Comparison of ENCODE assay signal across 1 cellular context in genomic region chr6:25652007-25652515, GRCh38.
TF ChIP-seq lines count a peak whose summit lies in the region.

A gene with protein sequence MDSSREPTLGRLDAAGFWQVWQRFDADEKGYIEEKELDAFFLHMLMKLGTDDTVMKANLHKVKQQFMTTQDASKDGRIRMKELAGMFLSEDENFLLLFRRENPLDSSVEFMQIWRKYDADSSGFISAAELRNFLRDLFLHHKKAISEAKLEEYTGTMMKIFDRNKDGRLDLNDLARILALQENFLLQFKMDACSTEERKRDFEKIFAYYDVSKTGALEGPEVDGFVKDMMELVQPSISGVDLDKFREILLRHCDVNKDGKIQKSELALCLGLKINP (plus strand): TSS chr6:25652215. CDS start chr6:25652404, 189 bp downstream.

TF ChIP-seq in HepG2, 621 proteins besides CTCF, POLR2A, EP300 and RAD21 (continued from another document and continues in another):
- TF ChIP-seq, protein P1, sequence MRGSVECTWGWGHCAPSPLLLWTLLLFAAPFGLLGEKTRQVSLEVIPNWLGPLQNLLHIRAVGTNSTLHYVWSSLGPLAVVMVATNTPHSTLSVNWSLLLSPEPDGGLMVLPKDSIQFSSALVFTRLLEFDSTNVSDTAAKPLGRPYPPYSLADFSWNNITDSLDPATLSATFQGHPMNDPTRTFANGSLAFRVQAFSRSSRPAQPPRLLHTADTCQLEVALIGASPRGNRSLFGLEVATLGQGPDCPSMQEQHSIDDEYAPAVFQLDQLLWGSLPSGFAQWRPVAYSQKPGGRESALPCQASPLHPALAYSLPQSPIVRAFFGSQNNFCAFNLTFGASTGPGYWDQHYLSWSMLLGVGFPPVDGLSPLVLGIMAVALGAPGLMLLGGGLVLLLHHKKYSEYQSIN (CRISPR knock-in tag; IDR thresholded peaks at IDR 0.05; ENCODE audit: borderline replicate concordance) = no peak
- TF ChIP-seq ZNF143 (CRISPR knock-in tag; IDR thresholded peaks at IDR 0.05) (peak; percentile 61), YEATS4 (CRISPR knock-in tag; IDR thresholded peaks at IDR 0.05; ENCODE audit: borderline replicate concordance) (peak; percentile 53; the same call in 1 of the 2 replicates), RFX1 (IDR thresholded peaks at IDR 0.05) (no peak), KLF9 (CRISPR knock-in tag; IDR thresholded peaks at IDR 0.05; ENCODE audit: low read depth) (peak; percentile 89; the same call in 1 of the 2 replicates), MYC (CRISPR knock-in tag; IDR thresholded peaks at IDR 0.05; ENCODE audit: borderline replicate concordance) (peak; percentile 75), ZNF296 (CRISPR knock-in tag; conservative IDR thresholded peaks at IDR 0.05) (no peak), RFX5 (IDR thresholded peaks at IDR 0.05; ENCODE audit: low read depth, low read length) (no peak), ZBTB21 (CRISPR knock-in tag; IDR thresholded peaks at IDR 0.05) (peak; percentile 72; the same call in 1 of the 2 replicates), ZNF577 (CRISPR knock-in tag; IDR thresholded peaks at IDR 0.05; ENCODE audit: borderline replicate concordance, low read depth) (0 out of 2 replicates have a peak, but pooled peaks have one; percentile 51), CEBPB (IDR thresholded peaks at IDR 0.05; ENCODE audit: borderline replicate concordance, low read depth, low read length) (no peak), SAFB2 (CRISPR knock-in tag; IDR thresholded peaks at IDR 0.05; ENCODE audit: borderline replicate concordance, low read depth) (peak; percentile 81; the same call in 1 of the 2 replicates), NFYC (CRISPR knock-in tag; IDR thresholded peaks at IDR 0.05) (0 out of 2 replicates have a peak, but pooled peaks have one; percentile 22), FOXP1 (IDR thresholded peaks at IDR 0.05) (no peak), FOXP1 (CRISPR knock-in tag; IDR thresholded peaks at IDR 0.05) (peak; percentile 32; the same call in 1 of the 2 replicates), PBX2 (CRISPR knock-in tag; IDR thresholded peaks at IDR 0.05) (no peak), TOE1 (CRISPR knock-in tag; IDR thresholded peaks at IDR 0.05) (peak; percentile 64; the same call in 1 of the 2 replicates), ZNF879 (CRISPR knock-in tag; IDR thresholded peaks at IDR 0.05) (peak; percentile 97), ZNF142 (CRISPR knock-in tag; IDR thresholded peaks at IDR 0.05) (peak; percentile 89; the same call in 1 of the 2 replicates), PHF8 (CRISPR knock-in tag; IDR thresholded peaks at IDR 0.05) (peak; percentile 57), ZKSCAN5 (CRISPR knock-in tag; IDR thresholded peaks at IDR 0.05) (0 out of 2 replicates have a peak, but pooled peaks have one; percentile 60), REXO4 (CRISPR knock-in tag; IDR thresholded peaks at IDR 0.05; ENCODE audit: borderline replicate concordance) (no peak), XRCC5 (optimal IDR thresholded peaks at IDR 0.05; ENCODE audit: low read length) (peak; percentile 95), ISX (CRISPR knock-in tag; conservative IDR thresholded peaks at IDR 0.05) (peak; percentile 96; the same call in 1 of the 2 replicates), PTBP1 (IDR thresholded peaks at IDR 0.05; ENCODE audit: low read depth, low read length, poor library complexity, severe bottlenecking) (no peak), ZNF235 (CRISPR knock-in tag; IDR thresholded peaks at IDR 0.05; ENCODE audit: borderline replicate concordance) (peak; percentile 71; the same call in 1 of the 2 replicates), BHLHE40 (IDR thresholded peaks at IDR 0.05; ENCODE audit: low read length) (no peak), AFF4 (CRISPR knock-in tag; IDR thresholded peaks at IDR 0.05) (peak; percentile 73; the same call in 1 of the 2 replicates), SIN3B (IDR thresholded peaks at IDR 0.05; ENCODE audit: low read length) (no peak), ZIK1 (CRISPR knock-in tag; IDR thresholded peaks at IDR 0.05; ENCODE audit: borderline replicate concordance, low read depth) (peak; percentile 90; the same call in 1 of the 2 replicates), ZSCAN29 (CRISPR knock-in tag; conservative IDR thresholded peaks at IDR 0.05) (peak; percentile 99), ARNT2 (CRISPR knock-in tag; IDR thresholded peaks at IDR 0.05; ENCODE audit: low read depth) (peak; percentile 95), ZFP36L1 (CRISPR knock-in tag; IDR thresholded peaks at IDR 0.05) (no peak)
- TF ChIP-seq, protein P2, sequence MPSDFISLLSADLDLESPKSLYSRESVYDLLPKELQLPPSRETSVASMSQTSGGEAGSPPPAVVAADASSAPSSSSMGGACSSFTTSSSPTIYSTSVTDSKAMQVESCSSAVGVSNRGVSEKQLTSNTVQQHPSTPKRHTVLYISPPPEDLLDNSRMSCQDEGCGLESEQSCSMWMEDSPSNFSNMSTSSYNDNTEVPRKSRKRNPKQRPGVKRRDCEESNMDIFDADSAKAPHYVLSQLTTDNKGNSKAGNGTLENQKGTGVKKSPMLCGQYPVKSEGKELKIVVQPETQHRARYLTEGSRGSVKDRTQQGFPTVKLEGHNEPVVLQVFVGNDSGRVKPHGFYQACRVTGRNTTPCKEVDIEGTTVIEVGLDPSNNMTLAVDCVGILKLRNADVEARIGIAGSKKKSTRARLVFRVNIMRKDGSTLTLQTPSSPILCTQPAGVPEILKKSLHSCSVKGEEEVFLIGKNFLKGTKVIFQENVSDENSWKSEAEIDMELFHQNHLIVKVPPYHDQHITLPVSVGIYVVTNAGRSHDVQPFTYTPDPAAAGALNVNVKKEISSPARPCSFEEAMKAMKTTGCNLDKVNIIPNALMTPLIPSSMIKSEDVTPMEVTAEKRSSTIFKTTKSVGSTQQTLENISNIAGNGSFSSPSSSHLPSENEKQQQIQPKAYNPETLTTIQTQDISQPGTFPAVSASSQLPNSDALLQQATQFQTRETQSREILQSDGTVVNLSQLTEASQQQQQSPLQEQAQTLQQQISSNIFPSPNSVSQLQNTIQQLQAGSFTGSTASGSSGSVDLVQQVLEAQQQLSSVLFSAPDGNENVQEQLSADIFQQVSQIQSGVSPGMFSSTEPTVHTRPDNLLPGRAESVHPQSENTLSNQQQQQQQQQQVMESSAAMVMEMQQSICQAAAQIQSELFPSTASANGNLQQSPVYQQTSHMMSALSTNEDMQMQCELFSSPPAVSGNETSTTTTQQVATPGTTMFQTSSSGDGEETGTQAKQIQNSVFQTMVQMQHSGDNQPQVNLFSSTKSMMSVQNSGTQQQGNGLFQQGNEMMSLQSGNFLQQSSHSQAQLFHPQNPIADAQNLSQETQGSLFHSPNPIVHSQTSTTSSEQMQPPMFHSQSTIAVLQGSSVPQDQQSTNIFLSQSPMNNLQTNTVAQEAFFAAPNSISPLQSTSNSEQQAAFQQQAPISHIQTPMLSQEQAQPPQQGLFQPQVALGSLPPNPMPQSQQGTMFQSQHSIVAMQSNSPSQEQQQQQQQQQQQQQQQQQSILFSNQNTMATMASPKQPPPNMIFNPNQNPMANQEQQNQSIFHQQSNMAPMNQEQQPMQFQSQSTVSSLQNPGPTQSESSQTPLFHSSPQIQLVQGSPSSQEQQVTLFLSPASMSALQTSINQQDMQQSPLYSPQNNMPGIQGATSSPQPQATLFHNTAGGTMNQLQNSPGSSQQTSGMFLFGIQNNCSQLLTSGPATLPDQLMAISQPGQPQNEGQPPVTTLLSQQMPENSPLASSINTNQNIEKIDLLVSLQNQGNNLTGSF (CRISPR knock-in tag; IDR thresholded peaks at IDR 0.05) = peak; percentile 99
- TF ChIP-seq, protein P3, sequence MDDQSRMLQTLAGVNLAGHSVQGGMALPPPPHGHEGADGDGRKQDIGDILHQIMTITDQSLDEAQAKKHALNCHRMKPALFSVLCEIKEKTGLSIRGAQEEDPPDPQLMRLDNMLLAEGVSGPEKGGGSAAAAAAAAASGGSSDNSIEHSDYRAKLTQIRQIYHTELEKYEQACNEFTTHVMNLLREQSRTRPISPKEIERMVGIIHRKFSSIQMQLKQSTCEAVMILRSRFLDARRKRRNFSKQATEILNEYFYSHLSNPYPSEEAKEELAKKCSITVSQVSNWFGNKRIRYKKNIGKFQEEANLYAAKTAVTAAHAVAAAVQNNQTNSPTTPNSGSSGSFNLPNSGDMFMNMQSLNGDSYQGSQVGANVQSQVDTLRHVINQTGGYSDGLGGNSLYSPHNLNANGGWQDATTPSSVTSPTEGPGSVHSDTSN (CRISPR knock-in tag; IDR thresholded peaks at IDR 0.05; ENCODE audit: borderline replicate concordance) = peak; percentile 95; the same call in 1 of the 2 replicates
- TF ChIP-seq, protein P4, sequence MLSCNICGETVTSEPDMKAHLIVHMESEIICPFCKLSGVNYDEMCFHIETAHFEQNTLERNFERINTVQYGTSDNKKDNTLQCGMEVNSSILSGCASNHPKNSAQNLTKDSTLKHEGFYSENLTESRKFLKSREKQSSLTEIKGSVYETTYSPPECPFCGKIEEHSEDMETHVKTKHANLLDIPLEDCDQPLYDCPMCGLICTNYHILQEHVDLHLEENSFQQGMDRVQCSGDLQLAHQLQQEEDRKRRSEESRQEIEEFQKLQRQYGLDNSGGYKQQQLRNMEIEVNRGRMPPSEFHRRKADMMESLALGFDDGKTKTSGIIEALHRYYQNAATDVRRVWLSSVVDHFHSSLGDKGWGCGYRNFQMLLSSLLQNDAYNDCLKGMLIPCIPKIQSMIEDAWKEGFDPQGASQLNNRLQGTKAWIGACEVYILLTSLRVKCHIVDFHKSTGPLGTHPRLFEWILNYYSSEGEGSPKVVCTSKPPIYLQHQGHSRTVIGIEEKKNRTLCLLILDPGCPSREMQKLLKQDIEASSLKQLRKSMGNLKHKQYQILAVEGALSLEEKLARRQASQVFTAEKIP (CRISPR knock-in tag; IDR thresholded peaks at IDR 0.05; ENCODE audit: borderline replicate concordance) = no peak
